19 cellular contexts compared by ENCODE assay signal in the genomic region with DNA sequence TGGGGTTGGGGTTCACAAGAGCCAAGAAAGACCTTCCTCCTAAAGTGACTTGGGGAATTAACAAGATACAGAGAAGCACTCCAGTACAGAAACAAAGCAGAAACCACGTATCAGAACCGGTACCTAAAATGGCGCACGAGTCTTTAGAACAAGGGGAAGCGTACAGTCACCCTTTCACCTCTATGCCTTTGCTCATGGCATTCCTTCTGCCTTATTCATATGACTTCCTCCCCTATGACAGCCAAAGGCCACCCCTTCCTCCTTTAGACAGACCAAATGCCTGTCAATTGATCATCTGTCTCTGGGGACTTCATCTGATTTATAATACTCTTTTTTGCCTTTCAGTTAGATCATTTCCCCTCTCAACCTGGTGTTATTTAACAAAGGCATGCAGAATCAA.
DNase-seq lines count a peak whose midpoint lies in the region; ATAC-seq, FAIRE-seq and TF ChIP-seq lines count a peak whose summit lies in the region.
"Had no signal": no experiment of that assay in that cellular context is flagged by ENCODE, and none has a peak within 500 bp of the region (broad histone marks: within the 10 kb centered on the region; RNA-seq: fewer than 3 reads in every experiment).

No MANE protein-coding gene starts in this region.

- ATAC-seq in GM23338, result no peak

- H4K91ac ChIP-seq in trophoblast cell (ENCODE audit: low read depth, low read length), result no peak overlapping the region

- H3K79me1 ChIP-seq in trophoblast cell (ENCODE audit: low read length), result no peaks in the 10 kb centered on the region

- no peak overlapping the region for H2BK5ac ChIP-seq in trophoblast cell (ENCODE audit: low read depth, low read length, poor library complexity)

- H3K9me2 ChIP-seq in GM23338 (ENCODE audit: insufficient read depth), result no peaks in the 10 kb centered on the region

- H3F3A ChIP-seq in GM23338 (replicated peaks; ENCODE audit: low read depth), result no peaks in the 10 kb centered on the region

- no peak overlapping the region for H3K4me3 ChIP-seq in GM23338
- H3K4me3 ChIP-seq in astrocyte (ENCODE audit: insufficient read depth, low read depth, low read length), result no peak overlapping the region
- no peak overlapping the region for H3K4me3 ChIP-seq in endothelial cell of umbilical vein (replicated peaks in 1 of 3; ENCODE audit: insufficient read depth in 1 of 3, low read depth in 1 of 3, low read length in 3 of 3)
- H3K4me3 ChIP-seq in trophoblast cell (ENCODE audit: low read depth, low read length), result no peak overlapping the region

- H3K27ac ChIP-seq in GM23338 (ENCODE audit: low read depth), result no peak overlapping the region
- no peak overlapping the region for H3K27ac ChIP-seq in astrocyte (ENCODE audit: low read depth, low read length)
- H3K27ac ChIP-seq in endothelial cell of umbilical vein (ENCODE audit: insufficient read depth, low read depth, low read length), result peak overlapping the region; percentile 35
- no peak overlapping the region for H3K27ac ChIP-seq in trophoblast cell (ENCODE audit: low read depth, low read length)

- no peaks in the 10 kb centered on the region; the same call in 2 of the 3 replicates for H3K4me1 Mint-ChIP-seq in GM23338
- H3K4me1 Mint-ChIP-seq in astrocyte (ENCODE audit: low read depth, unreplicated experiment), result peaks cover 13% of the 10 kb centered on the region
- H3K4me1 Mint-ChIP-seq: B cell, IgD-negative memory B cell had no signal

- TF ChIP-seq CTCF in GM23338 (conservative IDR thresholded peaks at IDR 0.05; ENCODE audit: low read depth in 2 of 2), result no peak
- no peak for TF ChIP-seq CTCF in astrocyte (IDR thresholded peaks at IDR 0.05; ENCODE audit: insufficient read depth, low read depth, low read length)
- TF ChIP-seq CTCF in endothelial cell of umbilical vein (IDR thresholded peaks at IDR 0.05; ENCODE audit: extremely low read depth in 1 of 2, insufficient read depth in 1 of 2, low read depth in 1 of 2, low read length in 2 of 2), result no peak

- WGBS in trophoblast cell (ENCODE audit: extremely low coverage, insufficient coverage, insufficient read length), result no CpG with 5 or more reads among the region's 5 CpGs

- dilution Hi-C loops in endothelial cell of umbilical vein (cut with MboI; ENCODE audit: extremely low pct_ligation_motif_present, low sequenced_read_pairs), result no loop called here

- no peak overlapping the region for H4K8ac ChIP-seq in trophoblast cell (ENCODE audit: low read depth, low read length)

- H3K27ac Mint-ChIP-seq in GM23338 (no peak overlapping the region), astrocyte (ENCODE audit: unreplicated experiment) (peak overlapping the region; percentile 76)
- H3K27ac Mint-ChIP-seq: B cell; CD4-positive, alpha-beta T cell; H9; IgD-negative memory B cell had no signal

- H3K36me3 Mint-ChIP-seq in GM23338 (ENCODE audit: low read depth), result peaks cover 4% of the 10 kb centered on the region; the same call in 1 of the 3 replicates
- no peaks in the 10 kb centered on the region for H3K36me3 Mint-ChIP-seq in astrocyte (ENCODE audit: low read depth, unreplicated experiment)
- H3K36me3 Mint-ChIP-seq: IgD-negative memory B cell had no signal

- H3K4me2 ChIP-seq in GM23338 (no peak overlapping the region), astrocyte (ENCODE audit: low read length) (no peak overlapping the region), endothelial cell of umbilical vein (ENCODE audit: insufficient read depth, low read length) (peak overlapping the region; percentile 53), trophoblast cell (ENCODE audit: low read length) (no peak overlapping the region)

- no peaks in the 10 kb centered on the region for H3K4me1 ChIP-seq in GM23338 (ENCODE audit: insufficient read depth)
- H3K4me1 ChIP-seq in astrocyte (ENCODE audit: insufficient read depth, low read length), result no peaks in the 10 kb centered on the region
- H3K4me1 ChIP-seq in endothelial cell of umbilical vein (ENCODE audit: control insufficient read depth, extremely low read depth, insufficient read depth, low read length), result peaks cover 6% of the 10 kb centered on the region
- H3K4me1 ChIP-seq in trophoblast cell (ENCODE audit: control insufficient read depth in 1 of 2, insufficient read depth in 2 of 2, low read length in 2 of 2), result peaks cover 2 to 3% of the 10 kb centered on the region in 2 experiments

- no peak overlapping the region for H3K14ac ChIP-seq in trophoblast cell (ENCODE audit: low read length)

- H3K27me3 ChIP-seq in GM23338 (ENCODE audit: insufficient read depth) (no peaks in the 10 kb centered on the region), astrocyte (ENCODE audit: insufficient read depth, low read length) (no peaks in the 10 kb centered on the region), endothelial cell of umbilical vein (ENCODE audit: control insufficient read depth in 2 of 2, insufficient read depth in 2 of 2, low read length in 2 of 2) (no peaks in the 10 kb centered on the region), trophoblast cell (ENCODE audit: insufficient read depth, low read length) (no peaks in the 10 kb centered on the region)

- no peak overlapping the region for H3K4ac ChIP-seq in trophoblast cell (ENCODE audit: low read depth, low read length)

- H3K36me3 ChIP-seq in GM23338 (ENCODE audit: insufficient read depth), result no peaks in the 10 kb centered on the region
- H3K36me3 ChIP-seq in astrocyte (ENCODE audit: insufficient read depth, low read length), result no peaks in the 10 kb centered on the region
- no peaks in the 10 kb centered on the region for H3K36me3 ChIP-seq in endothelial cell of umbilical vein (ENCODE audit: control insufficient read depth in 2 of 2, extremely low read depth in 1 of 2, insufficient read depth in 2 of 2, low read length in 2 of 2)
- no peaks in the 10 kb centered on the region for H3K36me3 ChIP-seq in trophoblast cell (ENCODE audit: control insufficient read depth in 1 of 2, insufficient read depth in 2 of 2, low read length in 2 of 2)

- CTCF ChIA-PET in endothelial cell of umbilical vein (lab: Charles Lee), result interaction anchor here (0.7 to 1.2 kb wide), 3 partner anchors 9 to 362 kb away, joined by 3 read pairs; a partner anchor contains a TSS

- DNase-seq in GM23338 (ENCODE audit: low spot score) (no peak), astrocyte (ENCODE audit: low read depth) (no peak), endothelial cell of umbilical vein (ENCODE audit: low read depth, low spot score) (no peak), trophoblast cell (peak; percentile 23 to 63), inferior parietal cortex (ENCODE audit: extremely low spot score) (no peak)
- DNase-seq in activated CD4-positive, CD25-positive, alpha-beta regulatory T cell treated with anti-CD3 and anti-CD28 coated beads, Interleukin-2, amount 50 U/mL, for 72 hours, result no peak
- DNase-seq in activated CD4-positive, CD25-positive, alpha-beta regulatory T cell (lab: John Stamatoyannopoulos, UW), result no peak
- DNase-seq: C1 segment of cervical spinal cord; Calu3; CD4-positive, alpha-beta T cell; DMS79; EL; GDM1; H9 had no signal

- H2AK5ac ChIP-seq in trophoblast cell (ENCODE audit: low read length), result no peak overlapping the region

- H4K20me1 ChIP-seq in GM23338 (replicated peaks; ENCODE audit: insufficient read depth) (no peaks in the 10 kb centered on the region), astrocyte (ENCODE audit: insufficient read depth, low read length) (no peaks in the 10 kb centered on the region), endothelial cell of umbilical vein (replicated peaks; ENCODE audit: control insufficient read depth, extremely low read depth, insufficient read depth, low read length) (no peaks in the 10 kb centered on the region)

- H2AFZ ChIP-seq in GM23338 (peak overlapping the region; percentile 57; the same call in 1 of the 2 replicates), astrocyte (ENCODE audit: low read depth, low read length) (no peak overlapping the region), endothelial cell of umbilical vein (ENCODE audit: low read depth, low read length) (peak overlapping the region; percentile 45), trophoblast cell (ENCODE audit: insufficient read depth, low read length, poor library complexity) (no peak overlapping the region)

- no peak overlapping the region for H3K18ac ChIP-seq in trophoblast cell (ENCODE audit: low read length)

- no peak overlapping the region for H2BK120ac ChIP-seq in trophoblast cell (ENCODE audit: insufficient read depth, low read length, poor library complexity)

- no peak overlapping the region for H3K4me3 Mint-ChIP-seq in GM23338
- H3K4me3 Mint-ChIP-seq in astrocyte (ENCODE audit: unreplicated experiment), result no peak overlapping the region
- H3K4me3 Mint-ChIP-seq: B cell; CD4-positive, alpha-beta T cell; H9; IgD-negative memory B cell had no signal

- no peaks in the 10 kb centered on the region for H3K9me1 ChIP-seq in endothelial cell of umbilical vein (replicated peaks; ENCODE audit: control insufficient read depth, extremely low read depth, insufficient read depth, low read length)

- intact Hi-C loops in endothelial cell of umbilical vein (cut with micrococcal nuclease), result no loop called here

- H3K79me2 ChIP-seq in GM23338 (replicated peaks; ENCODE audit: insufficient read depth) (no peaks in the 10 kb centered on the region), astrocyte (ENCODE audit: insufficient read depth, low read length) (no peaks in the 10 kb centered on the region), endothelial cell of umbilical vein (ENCODE audit: control insufficient read depth, insufficient read depth, low read length) (no peaks in the 10 kb centered on the region), trophoblast cell (ENCODE audit: control insufficient read depth, insufficient read depth, low read length, poor library complexity) (no peaks in the 10 kb centered on the region)

- H3K9me3 ChIP-seq in astrocyte (ENCODE audit: insufficient read depth, low read depth, low read length) (no peaks in the 10 kb centered on the region), endothelial cell of umbilical vein (replicated peaks; ENCODE audit: control insufficient read depth, insufficient read depth, low read length) (no peaks in the 10 kb centered on the region), trophoblast cell (ENCODE audit: insufficient read depth, low read depth, low read length) (peaks cover 5% of the 10 kb centered on the region)

- H3K9me3 Mint-ChIP-seq in GM23338 (peaks cover 5% of the 10 kb centered on the region), astrocyte (ENCODE audit: unreplicated experiment) (no peaks in the 10 kb centered on the region)
- H3K9me3 Mint-ChIP-seq: CD4-positive, alpha-beta T cell; IgD-negative memory B cell had no signal

- POLR2A ChIA-PET in endothelial cell of umbilical vein (lab: Charles Lee), result no interaction called here

- H3K9ac ChIP-seq in astrocyte (ENCODE audit: low read length) (no peak overlapping the region), endothelial cell of umbilical vein (replicated peaks; ENCODE audit: extremely low read depth, insufficient read depth, low read length) (no peak overlapping the region), trophoblast cell (ENCODE audit: low read length) (no peak overlapping the region)

- FAIRE-seq in astrocyte (lab: Jason Lieb, UNC) (no peak), endothelial cell of umbilical vein (lab: Jason Lieb, UNC) (peak; percentile 66)
- FAIRE-seq: A204.1, GM12892, GM19239 had no signal

- no peak overlapping the region for H3K23ac ChIP-seq in trophoblast cell (ENCODE audit: low read length)

- no TSS peak for BruUV-seq in endothelial cell of umbilical vein (replicated peaks; lab: Mats Ljungman, UMichigan)

- no peak overlapping the region for H2BK12ac ChIP-seq in trophoblast cell (ENCODE audit: low read length)

- no peak overlapping the region for H4K12ac ChIP-seq in trophoblast cell (ENCODE audit: low read depth, low read length)

- no peak for TF ChIP-seq POLR2A in endothelial cell of umbilical vein (IDR thresholded peaks at IDR 0.05; ENCODE audit: low read depth, low read length)

- H3K27me3 Mint-ChIP-seq in GM23338 (ENCODE audit: insufficient read depth, low read depth, poor library complexity) (no peaks in the 10 kb centered on the region), astrocyte (ENCODE audit: low read depth, unreplicated experiment) (no peaks in the 10 kb centered on the region)
- H3K27me3 Mint-ChIP-seq: B cell had no signal

Comparison
In these comparisons a context has a peak if more than half of its experiments do, and no peak if none do; other contexts are left out.
1. DNase-seq: peak in trophoblast cell (2 of 2); none in GM23338 (single experiment), astrocyte (single experiment), endothelial cell of umbilical vein (single experiment), inferior parietal cortex (single experiment), activated CD4-positive, CD25-positive, alpha-beta regulatory T cell treated with anti-CD3 and anti-CD28 coated beads, Interleukin-2, amount 50 U/mL, for 72 hours (single experiment) and activated CD4-positive, CD25-positive, alpha-beta regulatory T cell (0 of 4).
2. H2AFZ ChIP-seq: peak in GM23338 (single experiment) and endothelial cell of umbilical vein (single experiment); none in astrocyte (single experiment) and trophoblast cell (single experiment).